ENCODE assay signal across 8 cellular contexts in the genomic region with DNA sequence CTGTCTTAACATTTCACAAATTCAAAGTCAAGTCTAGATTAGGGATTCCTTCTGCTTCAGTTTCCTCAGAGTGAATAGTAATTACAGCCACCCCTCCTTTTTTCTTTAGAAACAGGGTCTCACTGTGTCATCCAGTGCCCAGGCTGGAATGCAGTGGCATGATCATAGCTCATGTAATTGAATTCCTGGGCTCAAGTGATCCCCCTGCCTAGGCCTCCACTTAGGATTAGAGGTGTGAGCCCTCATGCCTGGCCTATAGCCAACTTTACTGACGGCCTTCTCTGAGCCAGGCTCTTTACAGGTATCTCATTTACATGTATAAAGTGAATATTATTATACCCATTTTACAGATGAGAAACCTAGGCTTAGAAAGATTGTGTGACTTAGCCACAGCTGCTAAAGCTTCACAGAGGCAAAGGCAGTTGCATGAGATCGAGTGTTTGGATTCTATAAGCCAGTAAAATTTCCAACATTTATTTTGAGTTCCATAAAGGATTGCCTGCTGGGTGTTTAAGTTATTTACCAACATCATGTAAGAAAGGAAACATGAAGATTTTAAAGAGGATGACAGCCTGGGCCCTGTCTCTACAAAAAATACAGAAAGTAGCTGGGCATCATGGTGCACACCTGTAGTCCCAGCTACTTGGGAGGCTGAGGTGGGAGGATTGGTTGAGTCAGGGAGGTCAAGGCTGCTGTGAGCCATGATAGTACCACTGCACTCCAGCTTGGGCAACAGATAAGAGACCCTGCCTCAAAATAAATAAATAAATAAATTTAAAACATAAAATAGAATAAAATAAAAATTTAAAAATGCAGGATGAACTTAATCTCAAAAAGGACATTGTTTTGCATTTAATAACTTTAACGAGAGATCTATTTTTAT. TPM values are rescaled to one million over a fixed set of nuclear protein-coding genes. Genes with fewer than 3 reads are reported as not detected.
A peak's percentile ranks its signal among the peaks of the same experiment; 100 is the strongest.
DNase-seq lines count a peak whose midpoint lies in the region; ATAC-seq and TF ChIP-seq lines count a peak whose summit lies in the region.

No MANE protein-coding gene starts in this region.

- no peaks in the 10 kb centered on the region for H3K27me3 ChIP-seq in SJCRH30

- no peak for TF ChIP-seq CTCF in fibroblast of mammary gland (conservative IDR thresholded peaks at IDR 0.05; ENCODE audit: control insufficient read depth, insufficient read depth, low read depth, low read length)

- in situ Hi-C loops in ACHN (cut with HindIII; ENCODE audit: low pct_ligation_motif_present, low pct_unique_long_range_greater_than_20kb, low sequenced_read_pairs): no loop called here

- peaks cover 38% of the 10 kb centered on the region for H3K4me1 Mint-ChIP-seq in T-helper 2 cell treated with Interferon-gamma antibody and Interleukin-4, amounts not matched to agents 5 μg/mL and 100 μg/mL, for 36 hours (ENCODE audit: low read depth)
- H3K4me1 Mint-ChIP-seq in stimulated activated memory B cell treated with anti-CD40 and anti-IgM and Interleukin-4, amounts not matched to agents 10 μg/mL and 1 μg/mL and 100 μg/mL, for 72 hours: peaks cover 11% of the 10 kb centered on the region

- H3K4me3 ChIP-seq in SJCRH30 (peak overlapping the region; percentile 63), fibroblast of mammary gland (ENCODE audit: control insufficient read depth, low read depth, low read length) (peak overlapping the region; percentile 87)

- no peaks in the 10 kb centered on the region for H3K9me3 ChIP-seq in SJCRH30 (replicated peaks)

- no peak for DNase-seq in T-helper 2 cell treated with Interferon-gamma antibody and Interleukin-4, amounts not matched to agents 5 μg/mL and 100 μg/mL, for 36 hours (ENCODE audit: low spot score)
- DNase-seq in T-helper 2 cell (no peak), SJCRH30 (no peak), fibroblast of mammary gland (ENCODE audit: low read depth) (no peak), GM19240 (ENCODE audit: insufficient read length, low spot score) (no peak), ACHN (no peak)

- H3K9me3 Mint-ChIP-seq in T-helper 2 cell treated with Interferon-gamma antibody and Interleukin-4, amounts not matched to agents 5 μg/mL and 100 μg/mL, for 36 hours: no peaks in the 10 kb centered on the region
- no peaks in the 10 kb centered on the region for H3K9me3 Mint-ChIP-seq in stimulated activated memory B cell treated with anti-CD40 and anti-IgM and Interleukin-4, amounts not matched to agents 10 μg/mL and 1 μg/mL and 100 μg/mL, for 72 hours

- H3K27ac ChIP-seq in SJCRH30: no peak overlapping the region

- ATAC-seq in stimulated activated memory B cell treated with anti-CD40 and anti-IgM and Interleukin-4, amounts not matched to agents 10 μg/mL and 1 μg/mL and 100 μg/mL, for 72 hours: no peak
- no peak for ATAC-seq in GM19023 (IDR thresholded peaks at IDR 0.05; ENCODE audit: unreplicated experiment)

- no peaks in the 10 kb centered on the region for H3K27me3 Mint-ChIP-seq in T-helper 2 cell treated with Interferon-gamma antibody and Interleukin-4, amounts not matched to agents 5 μg/mL and 100 μg/mL, for 36 hours (ENCODE audit: low read depth)
- H3K27me3 Mint-ChIP-seq in stimulated activated memory B cell treated with anti-CD40 and anti-IgM and Interleukin-4, amounts not matched to agents 10 μg/mL and 1 μg/mL and 100 μg/mL, for 72 hours: no peaks in the 10 kb centered on the region

- peak overlapping the region; percentile 89 for H3K4me3 Mint-ChIP-seq in T-helper 2 cell treated with Interferon-gamma antibody and Interleukin-4, amounts not matched to agents 5 μg/mL and 100 μg/mL, for 36 hours
- peak overlapping the region; percentile 38 for H3K4me3 Mint-ChIP-seq in stimulated activated memory B cell treated with anti-CD40 and anti-IgM and Interleukin-4, amounts not matched to agents 10 μg/mL and 1 μg/mL and 100 μg/mL, for 72 hours

- H3K36me3 Mint-ChIP-seq in T-helper 2 cell treated with Interferon-gamma antibody and Interleukin-4, amounts not matched to agents 5 μg/mL and 100 μg/mL, for 36 hours (ENCODE audit: low read depth): peaks cover 30% of the 10 kb centered on the region
- H3K36me3 Mint-ChIP-seq in stimulated activated memory B cell treated with anti-CD40 and anti-IgM and Interleukin-4, amounts not matched to agents 10 μg/mL and 1 μg/mL and 100 μg/mL, for 72 hours: peaks cover 12% of the 10 kb centered on the region

- H3K36me3 ChIP-seq in SJCRH30: no peaks in the 10 kb centered on the region

- H3K4me1 ChIP-seq in SJCRH30: no peaks in the 10 kb centered on the region

- peak overlapping the region; percentile 91 for H3K27ac Mint-ChIP-seq in T-helper 2 cell treated with Interferon-gamma antibody and Interleukin-4, amounts not matched to agents 5 μg/mL and 100 μg/mL, for 36 hours
- peak overlapping the region; percentile 83 for H3K27ac Mint-ChIP-seq in stimulated activated memory B cell treated with anti-CD40 and anti-IgM and Interleukin-4, amounts not matched to agents 10 μg/mL and 1 μg/mL and 100 μg/mL, for 72 hours

RNA-seq across cellular contexts. Expression of gene ENOSF1, which starts 1.8 kb away (rescaled TPM):
- 7.8 and 9.5 TPM in 2 replicates for total RNA-seq in SJCRH30 (2014; rRNA removed; shearing (Covaris generic))

RNA-seq across cellular contexts. Expression of gene TYMS, which starts 53.2 kb away (rescaled TPM):
- 83.7 and 91.8 TPM in 2 replicates for total RNA-seq in SJCRH30 (2014; rRNA removed; shearing (Covaris generic))
